ENCODE assay signal across 26 cellular contexts in the genomic region with DNA sequence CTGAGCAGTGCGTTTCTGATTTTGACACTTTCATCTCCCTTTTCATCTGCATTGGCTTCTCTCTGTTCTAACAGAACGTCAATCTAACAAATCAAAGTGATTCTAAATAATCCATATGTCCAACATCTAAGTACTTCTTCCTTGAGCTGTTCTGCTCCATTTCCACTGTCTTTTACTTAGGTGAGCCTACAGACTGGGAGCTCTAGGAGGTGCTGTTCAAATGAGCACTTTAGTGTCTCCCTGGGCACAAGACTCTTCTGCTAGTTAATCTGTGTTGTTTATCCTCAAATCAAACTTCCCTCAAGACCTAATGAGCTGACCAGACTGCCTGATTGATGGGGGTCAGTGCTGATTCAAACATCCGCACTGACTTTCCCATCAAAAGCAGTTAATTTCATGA.
DNase-seq lines count a peak whose midpoint lies in the region; ATAC-seq and TF ChIP-seq lines count a peak whose summit lies in the region.
"Had no signal": no experiment of that assay in that cellular context is flagged by ENCODE, and none has a peak within 500 bp of the region (broad histone marks: within the 10 kb centered on the region; RNA-seq: fewer than 3 reads in every experiment).

No MANE protein-coding gene starts in this region.

- H3K23ac ChIP-seq in mesendoderm (ENCODE audit: low read length) = no peak overlapping the region

- H3K4me3 ChIP-seq in GM23338 = no peak overlapping the region
- no peak overlapping the region for H3K4me3 ChIP-seq in HCT116 (replicated peaks in 1 of 2; ENCODE audit: low read depth in 1 of 2, low read length in 2 of 2)
- H3K4me3 ChIP-seq in brain microvascular endothelial cell (ENCODE audit: low read depth, low read length) = no peak overlapping the region
- H3K4me3 ChIP-seq in mesendoderm (ENCODE audit: low read length) = no peak overlapping the region
- H3K4me3 ChIP-seq: A549, GM12878 had no signal

- ATAC-seq in GM23338 (peak; percentile 32; the same call in 1 of the 3 replicates), HCT116 (peak; percentile 49; the same call in 1 of the 2 replicates), HG03432 (IDR thresholded peaks at IDR 0.05; ENCODE audit: unreplicated experiment) (no peak), HG02840 (IDR thresholded peaks at IDR 0.05; ENCODE audit: low FRiP score, unreplicated experiment) (no peak)
- ATAC-seq: A549; CD8-positive, alpha-beta T cell; GM12878; SK-N-SH treated with all-trans-retinoic acid at 6 μM for 48 hours had no signal

- no peak overlapping the region for H2BK5ac ChIP-seq in mesendoderm (ENCODE audit: low read length)

- CTCF ChIA-PET in HCT116 (lab: Charles Lee) = interaction anchor here (1.4 kb wide), 1 partner anchor 34 kb away, joined by 3 read pairs; no protein-coding TSS in a partner anchor

- H2AFZ ChIP-seq in GM23338 (no peak overlapping the region), HCT116 (ENCODE audit: low read depth, low read length, poor library complexity, severe bottlenecking) (no peak overlapping the region)

- no peak overlapping the region for H2AK5ac ChIP-seq in mesendoderm (ENCODE audit: low read length)

- no peak overlapping the region for H2BK15ac ChIP-seq in mesendoderm (replicated peaks; ENCODE audit: low read depth)

- TF ChIP-seq POLR2A in HCT116 (IDR thresholded peaks at IDR 0.05; ENCODE audit: borderline replicate concordance, extremely low read depth, insufficient read depth, insufficient read length) = no peak

- no peaks in the 10 kb centered on the region for H3K36me3 Mint-ChIP-seq in GM23338 (ENCODE audit: low read depth)
- H3K36me3 Mint-ChIP-seq: CD8-positive, alpha-beta T cell had no signal

- H3K79me2 ChIP-seq in GM23338 (replicated peaks; ENCODE audit: insufficient read depth) (no peaks in the 10 kb centered on the region), HCT116 (ENCODE audit: insufficient read depth, low read length) (no peaks in the 10 kb centered on the region), mesendoderm (ENCODE audit: control insufficient read depth, insufficient read depth, low read length) (no peaks in the 10 kb centered on the region)

- no peak overlapping the region for H2BK120ac ChIP-seq in mesendoderm (ENCODE audit: low read depth, low read length)

- H3F3A ChIP-seq in GM23338 (replicated peaks; ENCODE audit: low read depth) = no peaks in the 10 kb centered on the region

- H3K27me3 ChIP-seq in GM23338 (ENCODE audit: insufficient read depth) (no peaks in the 10 kb centered on the region), HCT116 (ENCODE audit: insufficient read depth, low read length) (no peaks in the 10 kb centered on the region; the same call in 1 of the 2 replicates), brain microvascular endothelial cell (replicated peaks) (no peaks in the 10 kb centered on the region), mesendoderm (ENCODE audit: insufficient read depth, low read length, poor library complexity) (no peaks in the 10 kb centered on the region)

- RAD21 ChIA-PET in HCT116 (lab: Charles Lee; ENCODE audit: low non-redundant PET in 1 of 2, low total read pairs in 2 of 2, uncharacterized antibody in 2 of 2, unreplicated experiment in 2 of 2) = no interaction called here

- no TSS peak for BruUV-seq in HCT116 (replicated peaks; lab: Mats Ljungman, UMichigan)

- no peak overlapping the region for H3K18ac ChIP-seq in mesendoderm (ENCODE audit: low read length)

- no peaks in the 10 kb centered on the region for H3K9me3 Mint-ChIP-seq in GM23338
- H3K9me3 Mint-ChIP-seq: CD8-positive, alpha-beta T cell had no signal

- no peak overlapping the region for H3K4me2 ChIP-seq in GM23338
- H3K4me2 ChIP-seq in HCT116 (ENCODE audit: low read length) = no peak overlapping the region
- no peak overlapping the region for H3K4me2 ChIP-seq in mesendoderm (ENCODE audit: low read length)
- H3K4me2 ChIP-seq: A549 had no signal

- no peaks in the 10 kb centered on the region for H3K4me1 Mint-ChIP-seq in GM23338

- peaks cover 5% of the 10 kb centered on the region for H3K27me3 Mint-ChIP-seq in GM23338 (ENCODE audit: insufficient read depth, low read depth, poor library complexity)

- in situ Hi-C loops in brain microvascular endothelial cell (cut with HindIII; ENCODE audit: low pct_ligation_motif_present, low sequenced_read_pairs) = no loop called here

- no peaks in the 10 kb centered on the region for H3K79me1 ChIP-seq in mesendoderm (ENCODE audit: low read length)

- H4K20me1 ChIP-seq in GM23338 (replicated peaks; ENCODE audit: insufficient read depth) (no peaks in the 10 kb centered on the region), HCT116 (ENCODE audit: insufficient read depth) (no peaks in the 10 kb centered on the region)

- H3K9me2 ChIP-seq in GM23338 (ENCODE audit: insufficient read depth) (no peaks in the 10 kb centered on the region), HCT116 (ENCODE audit: insufficient read depth) (no peaks in the 10 kb centered on the region)

- H3K4me1 ChIP-seq in GM23338 (ENCODE audit: insufficient read depth) = no peaks in the 10 kb centered on the region
- no peaks in the 10 kb centered on the region for H3K4me1 ChIP-seq in HCT116 (ENCODE audit: control insufficient read depth in 1 of 2, insufficient read depth in 2 of 2, low read length in 2 of 2)
- H3K4me1 ChIP-seq in mesendoderm (ENCODE audit: control insufficient read depth, low read depth, low read length) = no peaks in the 10 kb centered on the region
- H3K4me1 ChIP-seq: Caco-2 had no signal

- TF ChIP-seq RAD21 in HCT116 (IDR thresholded peaks at IDR 0.05; ENCODE audit: low read depth) = no peak

- no peak overlapping the region for H3K4me3 Mint-ChIP-seq in GM23338
- H3K4me3 Mint-ChIP-seq: CD8-positive, alpha-beta T cell; HFFc6 had no signal

- H3K36me3 ChIP-seq in GM23338 (ENCODE audit: insufficient read depth) = peaks cover 15% of the 10 kb centered on the region
- no peaks in the 10 kb centered on the region for H3K36me3 ChIP-seq in HCT116 (ENCODE audit: control insufficient read depth in 1 of 2, insufficient read depth in 2 of 2, low read length in 2 of 2)
- no peaks in the 10 kb centered on the region for H3K36me3 ChIP-seq in brain microvascular endothelial cell (replicated peaks)
- H3K36me3 ChIP-seq in mesendoderm (ENCODE audit: control insufficient read depth, insufficient read depth, low read length) = no peaks in the 10 kb centered on the region

- no peak overlapping the region for H3K56ac ChIP-seq in mesendoderm (ENCODE audit: low read length)

- POLR2A ChIA-PET in HCT116 (lab: Charles Lee) = no interaction called here

- no peak overlapping the region for H3K4ac ChIP-seq in mesendoderm (ENCODE audit: low read depth, low read length)

- WGBS in mesendoderm (ENCODE audit: extremely low coverage, insufficient coverage, low lambda C conversion rate) = no CpG with 5 or more reads among the region's 3 CpGs

- no peaks in the 10 kb centered on the region for H3K9me3 ChIP-seq in HCT116 (ENCODE audit: control insufficient read depth in 1 of 2, insufficient read depth in 1 of 2, low read depth in 1 of 2, low read length in 2 of 2)
- H3K9me3 ChIP-seq: A549, Caco-2 had no signal

- H3K9ac ChIP-seq in HCT116 (ENCODE audit: low read length) (no peak overlapping the region), mesendoderm (ENCODE audit: low read length) (no peak overlapping the region)

- H4K5ac ChIP-seq in mesendoderm (ENCODE audit: low read length) = no peak overlapping the region

- TF ChIP-seq CTCF in GM23338 (conservative IDR thresholded peaks at IDR 0.05; ENCODE audit: low read depth in 2 of 2) = 0 out of 4 replicates have a peak, but pooled peaks of 1 of the 2 experiments have one; percentile 2
- peak in 2 of 3 experiments; percentile 19 to 30; a peak in 2 of 6 replicates for TF ChIP-seq CTCF in HCT116 (IDR thresholded peaks at IDR 0.05 in 2 of 3, conservative IDR thresholded peaks at IDR 0.05 in 1 of 3; ENCODE audit: borderline replicate concordance in 1 of 3, insufficient read depth in 1 of 3, low read depth in 2 of 3, low read length in 2 of 3)
- peak; percentile 12 for TF ChIP-seq CTCF in brain microvascular endothelial cell (IDR thresholded peaks at IDR 0.05; ENCODE audit: low read depth, low read length, missing control alignments)

- H4K8ac ChIP-seq in mesendoderm (ENCODE audit: low read depth, low read length) = no peak overlapping the region

- DNase-seq in GM23338 (ENCODE audit: low spot score) (no peak), HCT116 (ENCODE audit: low read depth, low spot score) (peak; percentile 4), brain microvascular endothelial cell (no peak), mesendoderm (peak; percentile 23), head of caudate nucleus (no peak)
- DNase-seq: C1 segment of cervical spinal cord; Caco-2; CD8-positive, alpha-beta T cell; GDM1; GOT3; HFFc6; Kasumi-1; NCI-H1092 treated with DMSO at 0.1 percent for 48 hours; NCI-H1436; NCI-H187; NCI-H2081 treated with DMSO at 0.1 percent for 48 hours; NCI-H2171; NCI-H226; NCI-H510A; SIG-M5 had no signal

- no peak overlapping the region for H3K27ac ChIP-seq in GM23338 (ENCODE audit: low read depth)
- no peak overlapping the region for H3K27ac ChIP-seq in HCT116 (ENCODE audit: low read depth, low read length)
- H3K27ac ChIP-seq in brain microvascular endothelial cell = no peak overlapping the region
- H3K27ac ChIP-seq in mesendoderm (ENCODE audit: low read depth, low read length) = no peak overlapping the region
- H3K27ac ChIP-seq: A549, HL-60 had no signal

- H3K27ac Mint-ChIP-seq in GM23338 = no peak overlapping the region
- H3K27ac Mint-ChIP-seq: CD8-positive, alpha-beta T cell; HFFc6 had no signal

- intact Hi-C loops in HCT116 (cut with micrococcal nuclease) (no loop called here), head of caudate nucleus (cut with DNase I) (no loop called here)

TF ChIP-seq in GM23338, 12 proteins besides CTCF, POLR2A, EP300 and RAD21:
- no peak for TF ChIP-seq NANOG (IDR thresholded peaks at IDR 0.05; ENCODE audit: borderline replicate concordance)
- no peak for TF ChIP-seq ZNF331 (CRISPR knock-in tag; IDR thresholded peaks at IDR 0.05; ENCODE audit: low read depth)
- TF ChIP-seq EZH2phosphoT487 (IDR thresholded peaks at IDR 0.05; ENCODE audit: unreplicated experiment) = no peak
- no peak for TF ChIP-seq CREB1 (CRISPR knock-in tag; IDR thresholded peaks at IDR 0.05; ENCODE audit: low read depth)
- no peak for TF ChIP-seq EZH2 (IDR thresholded peaks at IDR 0.05; ENCODE audit: low read depth, unreplicated experiment)

TF ChIP-seq in HCT116, 20 proteins besides CTCF, POLR2A, EP300 and RAD21 (continues in another document):
- TF ChIP-seq ELF1 (IDR thresholded peaks at IDR 0.05; ENCODE audit: borderline replicate concordance, low read depth) = no peak
- no peak for TF ChIP-seq YY1 (IDR thresholded peaks at IDR 0.05; ENCODE audit: extremely low read depth, insufficient replicate concordance, low read depth, low read length)
- no peak for TF ChIP-seq ZFX (IDR thresholded peaks at IDR 0.05)

Comparison
In these comparisons a context has a peak if more than half of its experiments do, and no peak if none do; other contexts are left out.
1. ATAC-seq: peak in GM23338 (single experiment) and HCT116 (single experiment); none in HG03432 (single experiment) and HG02840 (single experiment).
2. DNase-seq: peak in HCT116 (single experiment) and mesendoderm (single experiment); none in GM23338 (single experiment), brain microvascular endothelial cell (single experiment) and head of caudate nucleus (0 of 42).